ENCODE assay signal across 3 cellular contexts in genomic region chr22:45998638-45999378, GRCh38.
TF ChIP-seq lines count a peak whose summit lies in the region.

No MANE protein-coding gene starts in this region.

TF ChIP-seq in liver, 16 proteins besides CTCF, POLR2A, EP300 and RAD21:
- TF ChIP-seq GABPA (IDR thresholded peaks at IDR 0.05 in 1 of 2, conservative IDR thresholded peaks at IDR 0.05 in 1 of 2): no peak
- no peak for TF ChIP-seq HNF4G (IDR thresholded peaks at IDR 0.05)
- TF ChIP-seq HNF4A (conservative IDR thresholded peaks at IDR 0.05): no peak
- TF ChIP-seq TAF1 (conservative IDR thresholded peaks at IDR 0.05): no peak
- no peak for TF ChIP-seq EGR1 (IDR thresholded peaks at IDR 0.05; ENCODE audit: low read depth in 2 of 2)
- no peak for TF ChIP-seq MAX (IDR thresholded peaks at IDR 0.05)
- TF ChIP-seq ZBTB33 (IDR thresholded peaks at IDR 0.05): no peak
- no peak for TF ChIP-seq YY1 (IDR thresholded peaks at IDR 0.05)
- TF ChIP-seq SP1 (IDR thresholded peaks at IDR 0.05): no peak
- no peak for TF ChIP-seq NR2F2 (IDR thresholded peaks at IDR 0.05)
- no peak for TF ChIP-seq REST (IDR thresholded peaks at IDR 0.05)
- no peak for TF ChIP-seq JUND (IDR thresholded peaks at IDR 0.05)
- TF ChIP-seq FOXA2 (IDR thresholded peaks at IDR 0.05): no peak
TF ChIP-seq in liver: peak in this region for 0.

TF ChIP-seq in HepG2, 621 proteins besides CTCF, POLR2A, EP300 and RAD21:
- TF ChIP-seq ZMYM2 (CRISPR knock-in tag; IDR thresholded peaks at IDR 0.05): no peak
- no peak for TF ChIP-seq KLF13 (CRISPR knock-in tag; IDR thresholded peaks at IDR 0.05)
- TF ChIP-seq ZNF549 (CRISPR knock-in tag; IDR thresholded peaks at IDR 0.05): no peak
- TF ChIP-seq ASH2L (IDR thresholded peaks at IDR 0.05; ENCODE audit: insufficient read length, low read depth, low read length): no peak
- no peak for TF ChIP-seq TRIM22 (IDR thresholded peaks at IDR 0.05)
- TF ChIP-seq ZNF574 (CRISPR knock-in tag; IDR thresholded peaks at IDR 0.05): no peak
TF ChIP-seq in HepG2: peak in this region for 0.

TF ChIP-seq in H1, 55 proteins besides CTCF, POLR2A, EP300 and RAD21:
- TF ChIP-seq E2F6 (IDR thresholded peaks at IDR 0.05) (no peak), CBX5 (IDR thresholded peaks at IDR 0.05; ENCODE audit: low read depth, low read length) (no peak), USF2 (IDR thresholded peaks at IDR 0.05; ENCODE audit: low read length) (no peak), BCL11A (IDR thresholded peaks at IDR 0.05; ENCODE audit: low read depth in 2 of 2, low read length in 2 of 2) (no peak), HDAC6 (IDR thresholded peaks at IDR 0.05; ENCODE audit: low read depth, low read length) (no peak), PHF8 (conservative IDR thresholded peaks at IDR 0.05; ENCODE audit: low read depth, low read length) (no peak), NANOG (IDR thresholded peaks at IDR 0.05; ENCODE audit: insufficient read depth, low read depth, low read length, poor library complexity, severe bottlenecking) (no peak), SIN3A (conservative IDR thresholded peaks at IDR 0.05 in 1 of 2, IDR thresholded peaks at IDR 0.05 in 1 of 2; ENCODE audit: low read depth in 1 of 2, low read length in 2 of 2) (no peak)
